Comparison of ENCODE assay signal across 9 cellular contexts in genomic region chr14:102929349-102930137, GRCh38. TPM values are rescaled to one million over a fixed set of nuclear protein-coding genes. Genes with fewer than 3 reads are reported as not detected.
DNase-seq lines count a peak whose midpoint lies in the region; ATAC-seq and TF ChIP-seq lines count a peak whose summit lies in the region.
"Had no signal": no experiment of that assay in that cellular context is flagged by ENCODE, and none has a peak within 500 bp of the region (broad histone marks: within the 10 kb centered on the region; RNA-seq: fewer than 3 reads in every experiment).

No MANE protein-coding gene starts in this region.

- WGBS in sigmoid colon, 2 donors, result 2 to 6% methylated on average over 77 of the region's 77 CpGs

- H3K4me1 ChIP-seq in DOHH2 (ENCODE audit: control insufficient read depth, low read length) (peaks cover 69% of the 10 kb centered on the region), ascending aorta (peaks cover 19 to 23% of the 10 kb centered on the region in 2 donors), sigmoid colon (peaks cover 0 to 30% (median 30%) of the 10 kb centered on the region in 4 donors)

- peak overlapping the region; percentile 77 for H3K4me3 ChIP-seq in DOHH2 (ENCODE audit: low read length)
- peak overlapping the region; percentile 44 to 57 for H3K4me3 ChIP-seq in ascending aorta
- peak overlapping the region in 3 of 4 donors; percentile 29 to 45 (median 44) for H3K4me3 ChIP-seq in sigmoid colon

- H3K36me3 ChIP-seq in DOHH2 (ENCODE audit: control insufficient read depth, low read length), result peaks cover 18% of the 10 kb centered on the region
- H3K36me3 ChIP-seq in ascending aorta, result peaks cover 5 to 22% of the 10 kb centered on the region in 2 donors
- peaks cover 0 to 27% (median 9%) of the 10 kb centered on the region in 4 donors for H3K36me3 ChIP-seq in sigmoid colon

- no peak overlapping the region for H3K27ac ChIP-seq in DOHH2 (ENCODE audit: low read depth, low read length)
- no peak overlapping the region for H3K27ac ChIP-seq in ascending aorta
- peak overlapping the region in 1 of 4 donors; percentile 7 for H3K27ac ChIP-seq in sigmoid colon

- H3K9me2 ChIP-seq in DOHH2 (replicated peaks; ENCODE audit: control insufficient read depth, low read length), result no peaks in the 10 kb centered on the region

- DNase-seq in ascending aorta (ENCODE audit: low spot score in 2 of 2), result no peak
- peak in 1 of 2 donors; percentile 43 for DNase-seq in left colon
- no peak for DNase-seq in sigmoid colon
- no peak for DNase-seq in NCI-H510A treated with DMSO at 0.1 percent for 48 hours (lab: John Stamatoyannopoulos, UW)
- no peak for DNase-seq in activated gamma-delta T cell treated with Interleukin-2 at 50 U/mL for 16 hours
- no peak for DNase-seq in HT-29 (ENCODE audit: low spot score)
- DNase-seq in inferior parietal cortex (ENCODE audit: extremely low spot score), result no peak
- DNase-seq: RPMI8226 had no signal

- H3K79me2 ChIP-seq in DOHH2 (ENCODE audit: control insufficient read depth, low read length), result peaks cover 24% of the 10 kb centered on the region

- intact Hi-C loops in ascending aorta (cut with DNase I) (no loop called here), left colon (cut with DNase I, micrococcal nuclease) (no loop called here), sigmoid colon (cut with DNase I) (no loop called here)

- TF ChIP-seq POLR2A in sigmoid colon (IDR thresholded peaks at IDR 0.05), result no peak

- H3K4me2 ChIP-seq in DOHH2 (ENCODE audit: low read length), result peak overlapping the region; percentile 78

- TF ChIP-seq CTCF in DOHH2 (IDR thresholded peaks at IDR 0.05; ENCODE audit: low read depth, low read length, poor library complexity, severe bottlenecking), result no peak
- no peak for TF ChIP-seq CTCF in ascending aorta (IDR thresholded peaks at IDR 0.05)
- no peak for TF ChIP-seq CTCF in sigmoid colon (IDR thresholded peaks at IDR 0.05)

- H3K27me3 ChIP-seq in DOHH2 (ENCODE audit: control insufficient read depth, low read length) (peaks cover 4% of the 10 kb centered on the region; the same call in 1 of the 2 replicates), ascending aorta (peaks cover 26% of the 10 kb centered on the region), sigmoid colon (peaks cover 32 to 61% (median 50%) of the 10 kb centered on the region in 3 donors)

- H3F3A ChIP-seq in DOHH2 (ENCODE audit: control insufficient read depth, insufficient read depth), result peaks cover 14% of the 10 kb centered on the region

- TF ChIP-seq EP300 in sigmoid colon (IDR thresholded peaks at IDR 0.05), result no peak

- H3K9me3 ChIP-seq in DOHH2 (ENCODE audit: control insufficient read depth, insufficient read depth, low read length), result no peaks in the 10 kb centered on the region
- H3K9me3 ChIP-seq in ascending aorta, result no peaks in the 10 kb centered on the region
- no peaks in the 10 kb centered on the region for H3K9me3 ChIP-seq in sigmoid colon

- H4K20me1 ChIP-seq in DOHH2 (ENCODE audit: control insufficient read depth, insufficient read depth, low read depth, low read length), result no peaks in the 10 kb centered on the region; the same call in 1 of the 2 replicates

- ATAC-seq in left colon, result peak; percentile 4

RNA-seq across cellular contexts. Expression of gene AMN, which starts 7.1 kb away (rescaled TPM):
- total RNA-seq in ascending aorta (0.32 TPM), left colon (100 to 1,000 TPM; 186 to 331 TPM), sigmoid colon (not detected)
- 10 to 100 TPM; 42.0 to 78.1 (median 43.0) TPM for polyA plus RNA-seq in sigmoid colon
- total RNA-seq in HT-29 (2014; rRNA removed; shearing (Covaris generic)), result 2.5 and 9.2 TPM in 2 replicates

Comparison
In these comparisons a context has a peak if more than half of its experiments do, and no peak if none do; other contexts are left out.
1. RNA of gene AMN, which starts 7.1 kb away (total RNA-seq): 186 to 331 TPM in left colon; 2.5 to 9.2 TPM in HT-29, 0.32 TPM in ascending aorta (single experiment) and not detected in sigmoid colon; every median in the first group is over 10 times any median in the second.
2. Peak in every context shown above with its lines, with median percentiles within 50 percentile points of each other: H3K4me3 ChIP-seq.